1 cellular context compared by ENCODE assay signal in genomic region chr20:54456972-54457371, GRCh38.
TF ChIP-seq lines count a peak whose summit lies in the region.

No MANE protein-coding gene starts in this region.

TF ChIP-seq in GM23338, 12 proteins besides CTCF, POLR2A, EP300 and RAD21:
- no peak for TF ChIP-seq STAT1 (IDR thresholded peaks at IDR 0.05; ENCODE audit: unreplicated experiment)
- no peak for TF ChIP-seq CREB1 (CRISPR knock-in tag; IDR thresholded peaks at IDR 0.05; ENCODE audit: low read depth)
- no peak for TF ChIP-seq REST (IDR thresholded peaks at IDR 0.05; ENCODE audit: unreplicated experiment)
- no peak for TF ChIP-seq EZH2 (IDR thresholded peaks at IDR 0.05; ENCODE audit: low read depth, unreplicated experiment)
- TF ChIP-seq POLR2AphosphoS5 (IDR thresholded peaks at IDR 0.05; ENCODE audit: low read depth): no peak
- TF ChIP-seq ZNF114 (CRISPR knock-in tag; IDR thresholded peaks at IDR 0.05): no peak
- no peak for TF ChIP-seq NANOG (IDR thresholded peaks at IDR 0.05; ENCODE audit: borderline replicate concordance)
- no peak for TF ChIP-seq ETS1 (IDR thresholded peaks at IDR 0.05)
- no peak for TF ChIP-seq ZNF462 (CRISPR knock-in tag; IDR thresholded peaks at IDR 0.05)
